ENCODE assay signal across 1 cellular context in the genomic region with DNA sequence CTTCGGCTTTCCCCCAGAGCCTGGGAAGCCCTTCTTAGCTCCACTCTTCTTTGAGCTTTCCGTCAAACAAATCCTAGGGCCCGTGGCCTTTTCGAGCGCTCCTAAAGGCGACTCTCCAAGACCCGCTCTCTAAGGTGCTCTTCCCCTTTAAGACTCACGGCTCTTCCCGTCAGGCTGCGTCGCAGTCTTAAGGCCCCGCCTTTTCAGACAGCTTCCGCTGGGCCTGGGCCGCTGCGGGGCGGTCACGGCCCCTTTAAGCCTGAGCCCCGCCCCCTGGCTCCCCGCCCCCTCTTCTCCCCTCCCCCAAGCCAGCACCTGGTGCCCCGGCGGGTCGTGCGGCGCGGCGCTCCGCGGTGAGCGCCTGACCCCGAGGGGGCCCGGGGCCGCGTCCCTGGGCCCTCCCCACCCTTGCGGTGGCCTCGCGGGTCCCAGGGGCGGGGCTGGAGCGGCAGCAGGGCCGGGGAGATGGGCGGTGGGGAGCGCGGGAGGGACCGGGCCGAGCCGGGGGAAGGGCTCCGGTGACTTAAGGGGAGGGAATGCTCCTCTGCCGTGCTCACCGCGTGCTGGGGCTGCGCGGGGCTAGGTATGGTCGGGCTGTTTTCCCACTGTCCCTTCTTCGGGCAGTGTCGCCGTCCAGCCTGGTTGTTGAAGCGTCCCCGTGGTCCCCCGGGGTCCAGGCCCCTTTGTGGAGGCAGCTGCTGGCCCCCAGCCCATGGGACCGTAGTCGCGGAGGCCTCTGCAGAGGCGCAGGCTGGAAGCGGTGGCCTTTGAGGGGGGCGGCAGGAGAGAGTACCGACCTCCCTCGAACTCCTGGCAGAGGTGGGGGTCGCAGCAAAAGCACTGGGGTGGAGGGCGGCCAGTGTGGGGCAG.
A peak's percentile ranks its signal among the peaks of the same experiment; 100 is the strongest.
TF ChIP-seq lines count a peak whose summit lies in the region.

A gene (plus strand): TSS at position 289 of the 870 bp plus-strand sequence. CDS start 692 bp downstream, outside the sequence.

TF ChIP-seq in GM23338, 12 proteins besides CTCF, POLR2A, EP300 and RAD21:
- TF ChIP-seq, protein P1, sequence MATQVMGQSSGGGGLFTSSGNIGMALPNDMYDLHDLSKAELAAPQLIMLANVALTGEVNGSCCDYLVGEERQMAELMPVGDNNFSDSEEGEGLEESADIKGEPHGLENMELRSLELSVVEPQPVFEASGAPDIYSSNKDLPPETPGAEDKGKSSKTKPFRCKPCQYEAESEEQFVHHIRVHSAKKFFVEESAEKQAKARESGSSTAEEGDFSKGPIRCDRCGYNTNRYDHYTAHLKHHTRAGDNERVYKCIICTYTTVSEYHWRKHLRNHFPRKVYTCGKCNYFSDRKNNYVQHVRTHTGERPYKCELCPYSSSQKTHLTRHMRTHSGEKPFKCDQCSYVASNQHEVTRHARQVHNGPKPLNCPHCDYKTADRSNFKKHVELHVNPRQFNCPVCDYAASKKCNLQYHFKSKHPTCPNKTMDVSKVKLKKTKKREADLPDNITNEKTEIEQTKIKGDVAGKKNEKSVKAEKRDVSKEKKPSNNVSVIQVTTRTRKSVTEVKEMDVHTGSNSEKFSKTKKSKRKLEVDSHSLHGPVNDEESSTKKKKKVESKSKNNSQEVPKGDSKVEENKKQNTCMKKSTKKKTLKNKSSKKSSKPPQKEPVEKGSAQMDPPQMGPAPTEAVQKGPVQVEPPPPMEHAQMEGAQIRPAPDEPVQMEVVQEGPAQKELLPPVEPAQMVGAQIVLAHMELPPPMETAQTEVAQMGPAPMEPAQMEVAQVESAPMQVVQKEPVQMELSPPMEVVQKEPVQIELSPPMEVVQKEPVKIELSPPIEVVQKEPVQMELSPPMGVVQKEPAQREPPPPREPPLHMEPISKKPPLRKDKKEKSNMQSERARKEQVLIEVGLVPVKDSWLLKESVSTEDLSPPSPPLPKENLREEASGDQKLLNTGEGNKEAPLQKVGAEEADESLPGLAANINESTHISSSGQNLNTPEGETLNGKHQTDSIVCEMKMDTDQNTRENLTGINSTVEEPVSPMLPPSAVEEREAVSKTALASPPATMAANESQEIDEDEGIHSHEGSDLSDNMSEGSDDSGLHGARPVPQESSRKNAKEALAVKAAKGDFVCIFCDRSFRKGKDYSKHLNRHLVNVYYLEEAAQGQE (IDR thresholded peaks at IDR 0.05; ENCODE audit: unreplicated experiment): no peak
- peak; percentile 61 for TF ChIP-seq POLR2AphosphoS5 (IDR thresholded peaks at IDR 0.05; ENCODE audit: low read depth)
- TF ChIP-seq, protein P2, sequence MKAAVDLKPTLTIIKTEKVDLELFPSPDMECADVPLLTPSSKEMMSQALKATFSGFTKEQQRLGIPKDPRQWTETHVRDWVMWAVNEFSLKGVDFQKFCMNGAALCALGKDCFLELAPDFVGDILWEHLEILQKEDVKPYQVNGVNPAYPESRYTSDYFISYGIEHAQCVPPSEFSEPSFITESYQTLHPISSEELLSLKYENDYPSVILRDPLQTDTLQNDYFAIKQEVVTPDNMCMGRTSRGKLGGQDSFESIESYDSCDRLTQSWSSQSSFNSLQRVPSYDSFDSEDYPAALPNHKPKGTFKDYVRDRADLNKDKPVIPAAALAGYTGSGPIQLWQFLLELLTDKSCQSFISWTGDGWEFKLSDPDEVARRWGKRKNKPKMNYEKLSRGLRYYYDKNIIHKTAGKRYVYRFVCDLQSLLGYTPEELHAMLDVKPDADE (IDR thresholded peaks at IDR 0.05): 0 out of 2 replicates have a peak, but pooled peaks have one; percentile 25
- no peak for TF ChIP-seq JUNB (IDR thresholded peaks at IDR 0.05; ENCODE audit: unreplicated experiment)
- TF ChIP-seq CREB1 (CRISPR knock-in tag; IDR thresholded peaks at IDR 0.05; ENCODE audit: low read depth): peak; percentile 56
